9 cellular contexts compared by ENCODE assay signal in the genomic region with DNA sequence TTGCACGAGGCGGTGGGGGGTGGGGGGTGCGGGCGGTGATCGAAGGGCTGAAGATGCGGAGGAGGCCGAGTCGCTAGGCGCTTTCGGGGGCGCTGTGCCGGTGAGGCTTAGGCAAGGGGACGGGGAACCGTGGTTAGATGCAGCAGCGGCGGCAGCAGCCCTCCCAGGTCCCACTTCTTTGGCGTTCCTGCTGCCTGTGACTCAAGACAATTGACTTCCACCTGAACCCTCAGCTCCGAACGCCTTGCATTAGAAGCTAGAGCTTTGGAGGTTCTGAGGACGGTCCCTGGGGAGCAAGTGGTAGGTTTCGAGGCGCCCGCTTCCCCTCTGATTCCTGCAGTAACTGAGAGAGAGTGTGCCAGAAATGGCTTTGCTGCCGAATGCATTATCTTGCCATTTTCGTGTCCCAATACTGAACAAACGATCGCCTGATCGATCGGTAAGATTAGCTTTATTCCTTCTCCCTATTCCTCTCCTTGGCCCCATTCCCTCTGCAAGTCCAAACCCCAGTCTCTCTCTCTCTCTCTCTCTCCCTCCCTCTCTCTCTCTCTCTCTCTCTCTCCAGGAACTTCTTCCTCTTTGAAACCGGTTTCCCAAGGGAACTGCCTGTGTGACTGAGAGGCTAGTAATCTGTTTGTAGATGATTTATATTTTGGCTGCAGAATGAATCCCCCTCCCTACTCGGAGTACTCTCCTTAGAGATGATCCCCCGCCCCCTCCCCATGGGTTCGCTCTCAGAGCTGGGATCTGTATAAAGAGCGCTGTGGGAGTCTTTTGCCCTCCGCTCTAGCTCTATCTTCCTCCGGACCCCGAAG.
DNase-seq lines count a peak whose midpoint lies in the region; ATAC-seq and TF ChIP-seq lines count a peak whose summit lies in the region.
"Had no signal": no experiment of that assay in that cellular context is flagged by ENCODE, and none has a peak within 500 bp of the region (broad histone marks: within the 10 kb centered on the region; RNA-seq: fewer than 3 reads in every experiment).

No MANE protein-coding gene starts in this region.

- peak overlapping the region; percentile 29 to 81 (median 41) for H3K27ac Mint-ChIP-seq in nephron
- H3K27ac Mint-ChIP-seq: activated naive CD4-positive, alpha-beta T cell treated with anti-CD3 and anti-CD28 coated beads, Interleukin-2, amount 50 U/mL, for 24 hours had no signal

- no peak overlapping the region for H3K27ac ChIP-seq in epithelial cell of prostate

- H3K36me3 Mint-ChIP-seq in nephron (ENCODE audit: low read depth) = no peaks in the 10 kb centered on the region
- H3K36me3 Mint-ChIP-seq: activated naive CD4-positive, alpha-beta T cell treated with anti-CD3 and anti-CD28 coated beads, Interleukin-2, amount 50 U/mL, for 24 hours had no signal

- no peaks in the 10 kb centered on the region for H3K9me3 Mint-ChIP-seq in nephron
- H3K9me3 Mint-ChIP-seq: activated naive CD4-positive, alpha-beta T cell treated with anti-CD3 and anti-CD28 coated beads, Interleukin-2, amount 50 U/mL, for 24 hours had no signal

- peaks cover 25% of the 10 kb centered on the region for H3K4me1 Mint-ChIP-seq in nephron
- H3K4me1 Mint-ChIP-seq: activated naive CD4-positive, alpha-beta T cell treated with anti-CD3 and anti-CD28 coated beads, Interleukin-2, amount 50 U/mL, for 24 hours had no signal

- H3K4me3 Mint-ChIP-seq in nephron = peak overlapping the region; percentile 86 to 92 (median 90)
- H3K4me3 Mint-ChIP-seq: activated naive CD4-positive, alpha-beta T cell treated with anti-CD3 and anti-CD28 coated beads, Interleukin-2, amount 50 U/mL, for 24 hours had no signal

- peak in 9 of 14 donors; percentile 20 to 83 (median 69) for DNase-seq in C1 segment of cervical spinal cord (lab: John Stamatoyannopoulos, UW)
- DNase-seq in NCI-H82 treated with DMSO at 0.1 percent for 48 hours (lab: John Stamatoyannopoulos, UW; ENCODE audit: unreplicated experiment) = peak; percentile 91
- peak; percentile 10 for DNase-seq in epithelial cell of prostate (ENCODE audit: low read depth, low spot score)
- no peak for DNase-seq in effector CD8-positive, alpha-beta T cell (lab: John Stamatoyannopoulos, UW)
- DNase-seq in GM13977 (ENCODE audit: low spot score) = no peak
- DNase-seq in stimulated activated naive CD8-positive, alpha-beta T cell treated with anti-CD3 and anti-CD28 coated beads, Interleukin-15, Interleukin-2, amounts not matched to agents 100 U/mL and 50 U/mL, for 24 hours = no peak

- TF ChIP-seq CTCF in nephron (IDR thresholded peaks at IDR 0.05; ENCODE audit: unreplicated experiment in 3 of 3) (no peak), GM13977 (IDR thresholded peaks at IDR 0.05; ENCODE audit: extremely low read depth, insufficient read depth, missing control alignments) (no peak)

- peaks cover 65% of the 10 kb centered on the region for H3K27me3 Mint-ChIP-seq in nephron (ENCODE audit: low read depth)

- ATAC-seq in HG02642 (IDR thresholded peaks at IDR 0.05; ENCODE audit: poor library complexity, unreplicated experiment) = peak; percentile 68
- ATAC-seq in stimulated activated naive CD8-positive, alpha-beta T cell treated with anti-CD3 and anti-CD28 coated beads, Interleukin-15, Interleukin-2, amounts not matched to agents 100 U/mL and 50 U/mL, for 24 hours = no peak

- in situ Hi-C loops in GM13977 (cut with MboI; ENCODE audit: low pct_unique_long_range_greater_than_20kb, low sequenced_read_pairs, unreplicated experiment) = no loop called here

Comparison
In these comparisons a context has a peak if more than half of its experiments do, and no peak if none do; other contexts are left out.
1. DNase-seq: peak in C1 segment of cervical spinal cord (9 of 14), NCI-H82 treated with DMSO at 0.1 percent for 48 hours (single experiment) and epithelial cell of prostate (single experiment); none in effector CD8-positive, alpha-beta T cell (single experiment), GM13977 (single experiment) and stimulated activated naive CD8-positive, alpha-beta T cell treated with anti-CD3 and anti-CD28 coated beads, Interleukin-15, Interleukin-2, amounts not matched to agents 100 U/mL and 50 U/mL, for 24 hours (single experiment).